1 cellular context compared by ENCODE assay signal in genomic region chr11:46845740-46846509, GRCh38.
TF ChIP-seq lines count a peak whose summit lies in the region.

Gene CKAP5, minus strand, starts transcription at chr11:46846280. Its CDS starts 25,049 bp downstream, at chr11:46821231.

TF ChIP-seq in K562, 482 proteins besides CTCF, POLR2A, EP300 and RAD21 (continued from another document and continues in another):
- peak; percentile 17 for TF ChIP-seq PRDM10 (IDR thresholded peaks at IDR 0.05; ENCODE audit: partially characterized antibody)
- TF ChIP-seq MXI1 (IDR thresholded peaks at IDR 0.05; ENCODE audit: low read depth, low read length): 0 out of 2 replicates have a peak, but pooled peaks have one; percentile 31
- no peak for TF ChIP-seq ATF1 (CRISPR knock-in tag; IDR thresholded peaks at IDR 0.05)
- TF ChIP-seq ATF1 (tag; IDR thresholded peaks at IDR 0.05): peak; percentile 73
- TF ChIP-seq ZNF217 (CRISPR knock-in tag; IDR thresholded peaks at IDR 0.05): no peak
- TF ChIP-seq AFF1 (IDR thresholded peaks at IDR 0.05; ENCODE audit: low read depth in 1 of 2, partially characterized antibody in 2 of 2): peak in 1 of 2 experiments; percentile 34
- TF ChIP-seq CCNT2 (IDR thresholded peaks at IDR 0.05; ENCODE audit: borderline replicate concordance, extremely low read depth, insufficient read length, low read depth, low read length): peak; percentile 60
- TF ChIP-seq GATAD2B (IDR thresholded peaks at IDR 0.05; ENCODE audit: borderline replicate concordance): peak; percentile 81; the same call in 1 of the 2 replicates
- TF ChIP-seq ZFPM2 (CRISPR knock-in tag; IDR thresholded peaks at IDR 0.05): 0 out of 2 replicates have a peak, but pooled peaks have one; percentile 42
- TF ChIP-seq SRSF9 (IDR thresholded peaks at IDR 0.05; ENCODE audit: borderline replicate concordance, low read depth, low read length): no peak
- TF ChIP-seq TARDBP (IDR thresholded peaks at IDR 0.05): peak; percentile 68; the same call in 1 of the 2 replicates
- no peak for TF ChIP-seq ZBTB5 (IDR thresholded peaks at IDR 0.05)
- TF ChIP-seq TFAP4 (CRISPR knock-in tag; IDR thresholded peaks at IDR 0.05; ENCODE audit: borderline replicate concordance): peak; percentile 75
- TF ChIP-seq MBD2 (IDR thresholded peaks at IDR 0.05; ENCODE audit: borderline replicate concordance, low read depth): peak; percentile 99
- peak; percentile 52 for TF ChIP-seq TAF9B (IDR thresholded peaks at IDR 0.05; ENCODE audit: partially characterized antibody)
- peak; percentile 96 for TF ChIP-seq FOS (IDR thresholded peaks at IDR 0.05; ENCODE audit: extremely low read depth, insufficient read length)
- TF ChIP-seq GTF2B (IDR thresholded peaks at IDR 0.05; ENCODE audit: extremely low read depth, insufficient read length): no peak
- 0 out of 4 replicates have a peak, but pooled peaks of 1 of the 2 experiments have one; percentile 30 for TF ChIP-seq ZMIZ1 (IDR thresholded peaks at IDR 0.05; ENCODE audit: low read depth in 2 of 2, low read length in 2 of 2)
- no peak for TF ChIP-seq ETV6 (IDR thresholded peaks at IDR 0.05; ENCODE audit: borderline replicate concordance in 1 of 2, low read depth in 2 of 2, low read length in 1 of 2)
- 0 out of 2 replicates have a peak, but pooled peaks have one; percentile 56 for TF ChIP-seq ETV6 (CRISPR knock-in tag; IDR thresholded peaks at IDR 0.05; ENCODE audit: borderline replicate concordance)
- TF ChIP-seq NR3C1 (CRISPR knock-in tag; IDR thresholded peaks at IDR 0.05): peak; percentile 74
- no peak for TF ChIP-seq FOXK1 (CRISPR knock-in tag; IDR thresholded peaks at IDR 0.05; ENCODE audit: borderline replicate concordance)
- 0 out of 2 replicates have a peak, but pooled peaks have one; percentile 28 for TF ChIP-seq RUNX1 (IDR thresholded peaks at IDR 0.05; ENCODE audit: low read depth)
- TF ChIP-seq CXXC5 (CRISPR knock-in tag; IDR thresholded peaks at IDR 0.05): peak; percentile 95
- peak; percentile 83 for TF ChIP-seq MAX (CRISPR knock-in tag; IDR thresholded peaks at IDR 0.05)
- TF ChIP-seq ZNF212 (CRISPR knock-in tag; IDR thresholded peaks at IDR 0.05): no peak
- no peak for TF ChIP-seq CEBPB (tag; IDR thresholded peaks at IDR 0.05)
- TF ChIP-seq SNIP1 (IDR thresholded peaks at IDR 0.05; ENCODE audit: low read depth): peak; percentile 64; the same call in 1 of the 2 replicates
- TF ChIP-seq ZNF124 (CRISPR knock-in tag; IDR thresholded peaks at IDR 0.05): no peak
- TF ChIP-seq NFIC (IDR thresholded peaks at IDR 0.05): peak; percentile 30
- peak; percentile 74 for TF ChIP-seq ZNF431 (CRISPR knock-in tag; IDR thresholded peaks at IDR 0.05)
- TF ChIP-seq RBBP5 (IDR thresholded peaks at IDR 0.05; ENCODE audit: borderline replicate concordance, insufficient read depth, low read length, poor library complexity, severe bottlenecking): peak; percentile 99
- TF ChIP-seq FOXM1 (IDR thresholded peaks at IDR 0.05; ENCODE audit: low read depth): peak; percentile 99
- TF ChIP-seq FOXM1 (CRISPR knock-in tag; IDR thresholded peaks at IDR 0.05; ENCODE audit: low read depth): peak; percentile 98
- 0 out of 2 replicates have a peak, but pooled peaks have one; percentile 50 for TF ChIP-seq GABPB1 (CRISPR knock-in tag; IDR thresholded peaks at IDR 0.05)
- peak in 1 of 2 experiments; percentile 90; a peak in 1 of 4 replicates for TF ChIP-seq MLLT1 (IDR thresholded peaks at IDR 0.05)
- TF ChIP-seq ATF7 (IDR thresholded peaks at IDR 0.05): peak; percentile 60
- TF ChIP-seq ASH1L (IDR thresholded peaks at IDR 0.05; ENCODE audit: borderline replicate concordance, low read depth, partially characterized antibody): peak; percentile 95
- TF ChIP-seq NCOR1 (IDR thresholded peaks at IDR 0.05): peak; percentile 23; the same call in 1 of the 2 replicates
- TF ChIP-seq ZBTB33 (CRISPR knock-in tag; IDR thresholded peaks at IDR 0.05): peak; percentile 27; the same call in 1 of the 2 replicates
